27 cellular contexts compared by ENCODE assay signal in the genomic region with DNA sequence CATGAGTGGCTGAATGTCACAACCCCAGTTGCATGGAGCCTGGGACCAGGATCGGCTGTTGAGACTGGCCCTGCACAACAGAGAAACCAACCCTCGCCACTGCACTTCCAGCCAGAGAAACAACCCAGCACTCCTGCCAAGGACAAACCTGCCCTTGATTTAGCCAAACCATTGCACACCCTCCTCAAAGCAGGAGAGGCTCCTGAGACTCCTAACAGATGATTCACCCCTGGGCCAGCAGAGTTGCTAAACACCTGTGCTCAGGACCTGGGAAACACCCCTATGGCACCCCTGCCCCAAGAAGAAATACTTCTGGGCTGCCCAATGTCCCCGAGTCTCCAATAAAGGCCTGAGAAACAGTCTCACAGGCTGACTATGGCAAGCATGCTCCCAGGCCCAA.
"Had no signal": no experiment of that assay in that cellular context is flagged by ENCODE, and none has a peak within 500 bp of the region (broad histone marks: within the 10 kb centered on the region; RNA-seq: fewer than 3 reads in every experiment).

No MANE protein-coding gene starts in this region.

- H3K27ac Mint-ChIP-seq: mesothelial cell of epicardium; natural killer cell; nephron progenitor cell; neural progenitor cell; progenitor cell of endocrine pancreas; stimulated activated memory B cell treated with anti-CD40 and anti-IgM and Interleukin-4, amounts not matched to agents 10 μg/mL and 1 μg/mL and 100 μg/mL, for 72 hours; stimulated activated naive CD8-positive, alpha-beta T cell treated with anti-CD3 and anti-CD28 coated beads, Interleukin-15, amount 100 ng/mL, for 72 hours; type B pancreatic cell had no signal

- H3K27me3 ChIP-seq: neural progenitor cell, neutrophil, right atrium auricular region, right lobe of liver, tibial nerve, uterus had no signal

- H3K27ac ChIP-seq: left ventricle myocardium inferior, neural progenitor cell, neutrophil, parathyroid adenoma, right atrium auricular region, right lobe of liver, tibial nerve, uterus had no signal

- ATAC-seq: natural killer cell; right lobe of liver; stimulated activated memory B cell treated with anti-CD40 and anti-IgM and Interleukin-4, amounts not matched to agents 10 μg/mL and 1 μg/mL and 100 μg/mL, for 72 hours; stimulated activated naive CD8-positive, alpha-beta T cell treated with anti-CD3 and anti-CD28 coated beads, Interleukin-15, amount 100 ng/mL, for 72 hours had no signal

- H3K36me3 ChIP-seq: neutrophil, uterus had no signal

- H3K4me1 Mint-ChIP-seq: mesothelial cell of epicardium, natural killer cell, neural progenitor cell had no signal

- H3K9me3 ChIP-seq: neutrophil had no signal

- H3K4me3 Mint-ChIP-seq: mesothelial cell of epicardium; naive B cell; natural killer cell; nephron progenitor cell; neural progenitor cell; stimulated activated memory B cell treated with anti-CD40 and anti-IgM and Interleukin-4, amounts not matched to agents 10 μg/mL and 1 μg/mL and 100 μg/mL, for 72 hours; stimulated activated naive CD8-positive, alpha-beta T cell treated with anti-CD3 and anti-CD28 coated beads, Interleukin-15, amount 100 ng/mL, for 72 hours; type B pancreatic cell had no signal

- H3K4me3 ChIP-seq: left ventricle myocardium inferior, lung, neural progenitor cell, right atrium auricular region, right lobe of liver, smooth muscle cell, tibial nerve, uterus had no signal

- H3K4me1 ChIP-seq: left ventricle myocardium inferior, neural progenitor cell, parathyroid adenoma, right atrium auricular region, right lobe of liver, tibial nerve, uterus had no signal

- H3K27me3 Mint-ChIP-seq: naive B cell; progenitor cell of endocrine pancreas; stimulated activated memory B cell treated with anti-CD40 and anti-IgM and Interleukin-4, amounts not matched to agents 10 μg/mL and 1 μg/mL and 100 μg/mL, for 72 hours; stimulated activated naive CD8-positive, alpha-beta T cell treated with anti-CD3 and anti-CD28 coated beads, Interleukin-15, amount 100 ng/mL, for 72 hours; type B pancreatic cell had no signal

- DNase-seq: islet precursor cell; left ventricle myocardium inferior; mesendoderm; naive B cell; natural killer cell; nephron progenitor cell; occipital lobe; stimulated activated CD4-positive, alpha-beta T cell treated with anti-CD3 and anti-CD28 coated beads, Interleukin-1b, Interleukin-23, amount 100 ng/mL, for 48 hours; stimulated activated CD4-positive, alpha-beta T cell treated with anti-CD3 and anti-CD28 coated beads, Interleukin-2, amount 100 ng/mL, for 48 hours; stimulated activated CD4-positive, alpha-beta T cell treated with anti-CD3 and anti-CD28 coated beads, Interleukin-4, amount 100 ng/mL, for 4 hours; stimulated activated CD8-positive, alpha-beta memory T cell treated with anti-CD3 and anti-CD28 coated beads, Interleukin-4, amount 100 ng/mL, for 48 hours; stimulated activated naive CD4-positive, alpha-beta T cell treated with Interleukin-2 at 50 U/mL for 16 hours; stimulated activated naive CD8-positive, alpha-beta T cell treated with anti-CD3 and anti-CD28 coated beads, Interleukin-15, amount 100 ng/mL, for 72 hours; substantia nigra; uterus had no signal

- H3K9ac ChIP-seq: neural progenitor cell, parathyroid adenoma had no signal
